ENCODE assay signal across 19 cellular contexts in genomic region chr1:79554620-79555160, GRCh38.
A peak's percentile ranks its signal among the peaks of the same experiment; 100 is the strongest.
DNase-seq lines count a peak whose midpoint lies in the region; ATAC-seq, FAIRE-seq and TF ChIP-seq lines count a peak whose summit lies in the region.
"Had no signal": no experiment of that assay in that cellular context is flagged by ENCODE, and none has a peak within 500 bp of the region (broad histone marks: within the 10 kb centered on the region; RNA-seq: fewer than 3 reads in every experiment).

No MANE protein-coding gene starts in this region.

- H3K9me3 ChIP-seq in A549: no peaks in the 10 kb centered on the region
- H3K9me3 ChIP-seq in stomach: no peaks in the 10 kb centered on the region
- H3K9me3 ChIP-seq: BE2C had no signal

- ATAC-seq in A549: no peak
- ATAC-seq in HG03571 (IDR thresholded peaks at IDR 0.05; ENCODE audit: unreplicated experiment): no peak
- ATAC-seq: Right ventricle myocardium inferior had no signal

- 10% methylated on average over 5 of the region's 5 CpGs for whole genome bisulfite sequencing in A549 (ENCODE audit: missing lambda C conversion rate)
- WGBS in stomach, 5 donors: 61 to 79% (median 70%) methylated on average over 5 of the region's 5 CpGs

- POLR2A ChIA-PET in A549 (lab: Yijun Ruan, JAX): no interaction called here

- H3K36me3 ChIP-seq in stomach: no peaks in the 10 kb centered on the region
- H3K36me3 ChIP-seq: BE2C had no signal

- intact Hi-C loops in stomach (cut with DNase I; ENCODE audit: low total_unique reads): no loop called here

- H3K4me2 ChIP-seq in A549: no peak overlapping the region

- H3K27ac ChIP-seq in A549 (no peak overlapping the region), stomach (no peak overlapping the region)

- FAIRE-seq in A549 (lab: Jason Lieb, UNC): no peak

- TF ChIP-seq CTCF in A549 (IDR thresholded peaks at IDR 0.05) (no peak), epithelial cell of esophagus (IDR thresholded peaks at IDR 0.05; ENCODE audit: insufficient read depth, low read depth, low read length, missing control alignments) (no peak), stomach (IDR thresholded peaks at IDR 0.05) (no peak)

- H3K4me1 ChIP-seq in A549 (no peaks in the 10 kb centered on the region), stomach (no peaks in the 10 kb centered on the region)
- H3K4me1 ChIP-seq: BE2C had no signal

- TF ChIP-seq EP300 in A549 (IDR thresholded peaks at IDR 0.05) (no peak), stomach (IDR thresholded peaks at IDR 0.05) (no peak)

- CTCF ChIA-PET in A549 (lab: Yijun Ruan, JAX): no interaction called here

- no peak for TF ChIP-seq RAD21 in A549 (conservative IDR thresholded peaks at IDR 0.05 in 1 of 2, IDR thresholded peaks at IDR 0.05 in 1 of 2)

- no peak for TF ChIP-seq POLR2A in A549 (IDR thresholded peaks at IDR 0.05; ENCODE audit: low read length)
- no peak for TF ChIP-seq POLR2A in stomach (IDR thresholded peaks at IDR 0.05)

- H3K4me3 ChIP-seq in A549: no peak overlapping the region
- H3K4me3 ChIP-seq in epithelial cell of esophagus (ENCODE audit: low read length): no peak overlapping the region
- no peak overlapping the region for H3K4me3 ChIP-seq in stomach

- DNase-seq in A549 (ENCODE audit: low read depth in 1 of 2, low spot score in 1 of 2) (no peak), HPDE6-E6E7 (ENCODE audit: extremely low spot score) (peak; percentile 25), amniotic epithelial cell (ENCODE audit: low read depth) (peak; percentile 19), epithelial cell of esophagus (ENCODE audit: low read depth) (peak; percentile 74), stomach (no peak), HT-29 (ENCODE audit: low spot score) (no peak)
- DNase-seq in stimulated activated CD4-positive, alpha-beta T cell treated with anti-CD3 and anti-CD28 coated beads, Interleukin-12 subunit alpha, Interleukin-12 subunit beta, amount 100 ng/mL, for 4 hours: no peak
- DNase-seq: BE2C; CD4-positive, CD25-positive, alpha-beta regulatory T cell; COR-L47; DMS 273 treated with DMSO at 0.1 percent for 48 hours; GF-D8; Kasumi-1; NCI-H1105; NCI-H2081 treated with DMSO at 0.1 percent for 48 hours; NCI-H774; SW 1271 had no signal

- H3K27me3 ChIP-seq in stomach: no peaks in the 10 kb centered on the region
- H3K27me3 ChIP-seq: BE2C had no signal

TF ChIP-seq in A549, 52 proteins besides CTCF, POLR2A, EP300 and RAD21:
- no peak for TF ChIP-seq KDM5A (IDR thresholded peaks at IDR 0.05)
- TF ChIP-seq MAFK (IDR thresholded peaks at IDR 0.05; ENCODE audit: partially characterized antibody): peak; percentile 82
- TF ChIP-seq RARB (CRISPR knock-in tag; IDR thresholded peaks at IDR 0.05): no peak

Comparison
In these comparisons a context has a peak if more than half of its experiments do, and no peak if none do; other contexts are left out.
1. DNase-seq: peak in HPDE6-E6E7 (single experiment), amniotic epithelial cell (single experiment) and epithelial cell of esophagus (single experiment); none in A549 (0 of 2), stimulated activated CD4-positive, alpha-beta T cell treated with anti-CD3 and anti-CD28 coated beads, Interleukin-12 subunit alpha, Interleukin-12 subunit beta, amount 100 ng/mL, for 4 hours (single experiment), stomach (single experiment) and HT-29 (single experiment).